1 cellular context compared by ENCODE assay signal in genomic region chr18:6776193-6776592, GRCh38.
TF ChIP-seq lines count a peak whose summit lies in the region.

No MANE protein-coding gene starts in this region.

TF ChIP-seq in GM23338, 12 proteins besides CTCF, POLR2A, EP300 and RAD21:
- no peak for TF ChIP-seq ZNF462 (CRISPR knock-in tag; IDR thresholded peaks at IDR 0.05)
- no peak for TF ChIP-seq ZNF331 (CRISPR knock-in tag; IDR thresholded peaks at IDR 0.05; ENCODE audit: low read depth)
- TF ChIP-seq, protein P1, sequence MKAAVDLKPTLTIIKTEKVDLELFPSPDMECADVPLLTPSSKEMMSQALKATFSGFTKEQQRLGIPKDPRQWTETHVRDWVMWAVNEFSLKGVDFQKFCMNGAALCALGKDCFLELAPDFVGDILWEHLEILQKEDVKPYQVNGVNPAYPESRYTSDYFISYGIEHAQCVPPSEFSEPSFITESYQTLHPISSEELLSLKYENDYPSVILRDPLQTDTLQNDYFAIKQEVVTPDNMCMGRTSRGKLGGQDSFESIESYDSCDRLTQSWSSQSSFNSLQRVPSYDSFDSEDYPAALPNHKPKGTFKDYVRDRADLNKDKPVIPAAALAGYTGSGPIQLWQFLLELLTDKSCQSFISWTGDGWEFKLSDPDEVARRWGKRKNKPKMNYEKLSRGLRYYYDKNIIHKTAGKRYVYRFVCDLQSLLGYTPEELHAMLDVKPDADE (IDR thresholded peaks at IDR 0.05) = no peak
- TF ChIP-seq POLR2AphosphoS5 (IDR thresholded peaks at IDR 0.05; ENCODE audit: low read depth) = no peak
- no peak for TF ChIP-seq STAT1 (IDR thresholded peaks at IDR 0.05; ENCODE audit: unreplicated experiment)
- no peak for TF ChIP-seq EZH2phosphoT487 (IDR thresholded peaks at IDR 0.05; ENCODE audit: unreplicated experiment)
- TF ChIP-seq, protein P2, sequence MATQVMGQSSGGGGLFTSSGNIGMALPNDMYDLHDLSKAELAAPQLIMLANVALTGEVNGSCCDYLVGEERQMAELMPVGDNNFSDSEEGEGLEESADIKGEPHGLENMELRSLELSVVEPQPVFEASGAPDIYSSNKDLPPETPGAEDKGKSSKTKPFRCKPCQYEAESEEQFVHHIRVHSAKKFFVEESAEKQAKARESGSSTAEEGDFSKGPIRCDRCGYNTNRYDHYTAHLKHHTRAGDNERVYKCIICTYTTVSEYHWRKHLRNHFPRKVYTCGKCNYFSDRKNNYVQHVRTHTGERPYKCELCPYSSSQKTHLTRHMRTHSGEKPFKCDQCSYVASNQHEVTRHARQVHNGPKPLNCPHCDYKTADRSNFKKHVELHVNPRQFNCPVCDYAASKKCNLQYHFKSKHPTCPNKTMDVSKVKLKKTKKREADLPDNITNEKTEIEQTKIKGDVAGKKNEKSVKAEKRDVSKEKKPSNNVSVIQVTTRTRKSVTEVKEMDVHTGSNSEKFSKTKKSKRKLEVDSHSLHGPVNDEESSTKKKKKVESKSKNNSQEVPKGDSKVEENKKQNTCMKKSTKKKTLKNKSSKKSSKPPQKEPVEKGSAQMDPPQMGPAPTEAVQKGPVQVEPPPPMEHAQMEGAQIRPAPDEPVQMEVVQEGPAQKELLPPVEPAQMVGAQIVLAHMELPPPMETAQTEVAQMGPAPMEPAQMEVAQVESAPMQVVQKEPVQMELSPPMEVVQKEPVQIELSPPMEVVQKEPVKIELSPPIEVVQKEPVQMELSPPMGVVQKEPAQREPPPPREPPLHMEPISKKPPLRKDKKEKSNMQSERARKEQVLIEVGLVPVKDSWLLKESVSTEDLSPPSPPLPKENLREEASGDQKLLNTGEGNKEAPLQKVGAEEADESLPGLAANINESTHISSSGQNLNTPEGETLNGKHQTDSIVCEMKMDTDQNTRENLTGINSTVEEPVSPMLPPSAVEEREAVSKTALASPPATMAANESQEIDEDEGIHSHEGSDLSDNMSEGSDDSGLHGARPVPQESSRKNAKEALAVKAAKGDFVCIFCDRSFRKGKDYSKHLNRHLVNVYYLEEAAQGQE (IDR thresholded peaks at IDR 0.05; ENCODE audit: unreplicated experiment) = no peak
